Comparison of ENCODE assay signal across 2 cellular contexts in the genomic region with DNA sequence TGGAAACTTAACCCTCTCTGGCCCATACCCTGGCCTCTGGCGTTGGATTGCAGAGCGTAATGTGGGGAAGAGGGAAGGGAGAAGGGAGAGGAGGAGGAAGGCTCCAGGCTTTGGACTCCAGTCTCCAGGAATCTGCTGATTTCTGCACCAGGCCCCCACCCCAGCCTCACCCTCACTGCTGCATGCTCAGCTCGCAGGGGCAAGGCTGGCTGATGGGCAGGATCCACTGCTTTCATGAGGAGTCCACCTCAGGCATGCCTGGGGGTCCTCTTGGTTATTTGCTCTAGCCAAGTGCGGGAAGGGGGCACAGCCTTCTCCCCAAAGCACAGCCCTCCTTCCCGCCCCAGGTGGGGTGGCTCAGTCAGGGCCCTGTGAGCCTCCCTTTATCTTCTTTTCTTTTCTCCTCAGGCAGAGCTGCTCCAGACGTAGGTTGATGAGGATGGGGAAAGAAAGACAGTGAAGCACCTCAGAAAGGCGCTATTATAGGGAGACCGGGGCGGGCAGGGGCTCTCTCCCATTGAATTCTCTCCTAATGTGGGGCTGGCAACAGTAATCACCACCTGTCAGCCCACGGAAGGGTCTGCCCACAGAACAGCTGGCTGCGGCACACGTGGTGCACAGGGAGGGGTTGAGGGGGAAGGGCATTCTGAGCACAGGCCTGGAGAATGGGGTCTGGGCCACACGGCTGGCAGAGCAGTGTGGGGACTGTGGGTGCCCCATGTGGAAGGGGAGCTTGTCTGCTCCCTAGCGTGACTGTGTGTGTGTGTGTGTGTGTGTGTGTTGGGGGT.
TF ChIP-seq lines count a peak whose summit lies in the region.

No MANE protein-coding gene starts in this region.

TF ChIP-seq in SK-N-SH, 30 proteins besides CTCF, POLR2A, EP300 and RAD21:
- TF ChIP-seq, protein P1, sequence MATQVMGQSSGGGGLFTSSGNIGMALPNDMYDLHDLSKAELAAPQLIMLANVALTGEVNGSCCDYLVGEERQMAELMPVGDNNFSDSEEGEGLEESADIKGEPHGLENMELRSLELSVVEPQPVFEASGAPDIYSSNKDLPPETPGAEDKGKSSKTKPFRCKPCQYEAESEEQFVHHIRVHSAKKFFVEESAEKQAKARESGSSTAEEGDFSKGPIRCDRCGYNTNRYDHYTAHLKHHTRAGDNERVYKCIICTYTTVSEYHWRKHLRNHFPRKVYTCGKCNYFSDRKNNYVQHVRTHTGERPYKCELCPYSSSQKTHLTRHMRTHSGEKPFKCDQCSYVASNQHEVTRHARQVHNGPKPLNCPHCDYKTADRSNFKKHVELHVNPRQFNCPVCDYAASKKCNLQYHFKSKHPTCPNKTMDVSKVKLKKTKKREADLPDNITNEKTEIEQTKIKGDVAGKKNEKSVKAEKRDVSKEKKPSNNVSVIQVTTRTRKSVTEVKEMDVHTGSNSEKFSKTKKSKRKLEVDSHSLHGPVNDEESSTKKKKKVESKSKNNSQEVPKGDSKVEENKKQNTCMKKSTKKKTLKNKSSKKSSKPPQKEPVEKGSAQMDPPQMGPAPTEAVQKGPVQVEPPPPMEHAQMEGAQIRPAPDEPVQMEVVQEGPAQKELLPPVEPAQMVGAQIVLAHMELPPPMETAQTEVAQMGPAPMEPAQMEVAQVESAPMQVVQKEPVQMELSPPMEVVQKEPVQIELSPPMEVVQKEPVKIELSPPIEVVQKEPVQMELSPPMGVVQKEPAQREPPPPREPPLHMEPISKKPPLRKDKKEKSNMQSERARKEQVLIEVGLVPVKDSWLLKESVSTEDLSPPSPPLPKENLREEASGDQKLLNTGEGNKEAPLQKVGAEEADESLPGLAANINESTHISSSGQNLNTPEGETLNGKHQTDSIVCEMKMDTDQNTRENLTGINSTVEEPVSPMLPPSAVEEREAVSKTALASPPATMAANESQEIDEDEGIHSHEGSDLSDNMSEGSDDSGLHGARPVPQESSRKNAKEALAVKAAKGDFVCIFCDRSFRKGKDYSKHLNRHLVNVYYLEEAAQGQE (IDR thresholded peaks at IDR 0.05; ENCODE audit: low read depth, low read length) = no peak
- TF ChIP-seq NFIC (IDR thresholded peaks at IDR 0.05; ENCODE audit: borderline replicate concordance) = no peak
- TF ChIP-seq RCOR1 (IDR thresholded peaks at IDR 0.05; ENCODE audit: low read length) = no peak
- TF ChIP-seq CHD2 (IDR thresholded peaks at IDR 0.05; ENCODE audit: low read length, partially characterized antibody) = no peak
- no peak for TF ChIP-seq RXRA (IDR thresholded peaks at IDR 0.05; ENCODE audit: borderline replicate concordance, low read depth)
- TF ChIP-seq GATA2 (CRISPR knock-in tag; IDR thresholded peaks at IDR 0.05) = no peak
- no peak for TF ChIP-seq TEAD4 (IDR thresholded peaks at IDR 0.05; ENCODE audit: borderline replicate concordance, insufficient read depth)
- TF ChIP-seq, protein P2, sequence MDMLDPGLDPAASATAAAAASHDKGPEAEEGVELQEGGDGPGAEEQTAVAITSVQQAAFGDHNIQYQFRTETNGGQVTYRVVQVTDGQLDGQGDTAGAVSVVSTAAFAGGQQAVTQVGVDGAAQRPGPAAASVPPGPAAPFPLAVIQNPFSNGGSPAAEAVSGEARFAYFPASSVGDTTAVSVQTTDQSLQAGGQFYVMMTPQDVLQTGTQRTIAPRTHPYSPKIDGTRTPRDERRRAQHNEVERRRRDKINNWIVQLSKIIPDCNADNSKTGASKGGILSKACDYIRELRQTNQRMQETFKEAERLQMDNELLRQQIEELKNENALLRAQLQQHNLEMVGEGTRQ (IDR thresholded peaks at IDR 0.05; ENCODE audit: borderline replicate concordance, low read depth, low read length) = no peak

TF ChIP-seq in SK-N-SH treated with all-trans-retinoic acid at 6 μM for 48 hours, 23 proteins besides CTCF, POLR2A, EP300 and RAD21 (continued from another document):
- TF ChIP-seq, protein P3, sequence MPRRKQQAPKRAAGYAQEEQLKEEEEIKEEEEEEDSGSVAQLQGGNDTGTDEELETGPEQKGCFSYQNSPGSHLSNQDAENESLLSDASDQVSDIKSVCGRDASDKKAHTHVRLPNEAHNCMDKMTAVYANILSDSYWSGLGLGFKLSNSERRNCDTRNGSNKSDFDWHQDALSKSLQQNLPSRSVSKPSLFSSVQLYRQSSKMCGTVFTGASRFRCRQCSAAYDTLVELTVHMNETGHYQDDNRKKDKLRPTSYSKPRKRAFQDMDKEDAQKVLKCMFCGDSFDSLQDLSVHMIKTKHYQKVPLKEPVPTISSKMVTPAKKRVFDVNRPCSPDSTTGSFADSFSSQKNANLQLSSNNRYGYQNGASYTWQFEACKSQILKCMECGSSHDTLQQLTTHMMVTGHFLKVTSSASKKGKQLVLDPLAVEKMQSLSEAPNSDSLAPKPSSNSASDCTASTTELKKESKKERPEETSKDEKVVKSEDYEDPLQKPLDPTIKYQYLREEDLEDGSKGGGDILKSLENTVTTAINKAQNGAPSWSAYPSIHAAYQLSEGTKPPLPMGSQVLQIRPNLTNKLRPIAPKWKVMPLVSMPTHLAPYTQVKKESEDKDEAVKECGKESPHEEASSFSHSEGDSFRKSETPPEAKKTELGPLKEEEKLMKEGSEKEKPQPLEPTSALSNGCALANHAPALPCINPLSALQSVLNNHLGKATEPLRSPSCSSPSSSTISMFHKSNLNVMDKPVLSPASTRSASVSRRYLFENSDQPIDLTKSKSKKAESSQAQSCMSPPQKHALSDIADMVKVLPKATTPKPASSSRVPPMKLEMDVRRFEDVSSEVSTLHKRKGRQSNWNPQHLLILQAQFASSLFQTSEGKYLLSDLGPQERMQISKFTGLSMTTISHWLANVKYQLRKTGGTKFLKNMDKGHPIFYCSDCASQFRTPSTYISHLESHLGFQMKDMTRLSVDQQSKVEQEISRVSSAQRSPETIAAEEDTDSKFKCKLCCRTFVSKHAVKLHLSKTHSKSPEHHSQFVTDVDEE (CRISPR knock-in tag; IDR thresholded peaks at IDR 0.05) = no peak
- TF ChIP-seq, protein P4, sequence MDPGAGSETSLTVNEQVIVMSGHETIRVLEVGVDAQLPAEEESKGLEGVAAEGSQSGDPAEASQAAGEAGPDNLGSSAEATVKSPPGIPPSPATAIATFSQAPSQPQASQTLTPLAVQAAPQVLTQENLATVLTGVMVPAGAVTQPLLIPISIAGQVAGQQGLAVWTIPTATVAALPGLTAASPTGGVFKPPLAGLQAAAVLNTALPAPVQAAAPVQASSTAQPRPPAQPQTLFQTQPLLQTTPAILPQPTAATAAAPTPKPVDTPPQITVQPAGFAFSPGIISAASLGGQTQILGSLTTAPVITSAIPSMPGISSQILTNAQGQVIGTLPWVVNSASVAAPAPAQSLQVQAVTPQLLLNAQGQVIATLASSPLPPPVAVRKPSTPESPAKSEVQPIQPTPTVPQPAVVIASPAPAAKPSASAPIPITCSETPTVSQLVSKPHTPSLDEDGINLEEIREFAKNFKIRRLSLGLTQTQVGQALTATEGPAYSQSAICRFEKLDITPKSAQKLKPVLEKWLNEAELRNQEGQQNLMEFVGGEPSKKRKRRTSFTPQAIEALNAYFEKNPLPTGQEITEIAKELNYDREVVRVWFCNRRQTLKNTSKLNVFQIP (CRISPR knock-in tag; IDR thresholded peaks at IDR 0.05; ENCODE audit: borderline replicate concordance, low read depth) = no peak
- TF ChIP-seq PPARA (CRISPR knock-in tag; IDR thresholded peaks at IDR 0.05; ENCODE audit: borderline replicate concordance) (no peak), CSDC2 (CRISPR knock-in tag; IDR thresholded peaks at IDR 0.05) (no peak), ZFP30 (CRISPR knock-in tag; IDR thresholded peaks at IDR 0.05) (no peak), TCF4 (CRISPR knock-in tag; IDR thresholded peaks at IDR 0.05; ENCODE audit: borderline replicate concordance) (no peak), ZNF70 (CRISPR knock-in tag; IDR thresholded peaks at IDR 0.05) (no peak), OSR1 (CRISPR knock-in tag; IDR thresholded peaks at IDR 0.05) (no peak), ISL1 (CRISPR knock-in tag; IDR thresholded peaks at IDR 0.05) (no peak)
- TF ChIP-seq, protein P5, sequence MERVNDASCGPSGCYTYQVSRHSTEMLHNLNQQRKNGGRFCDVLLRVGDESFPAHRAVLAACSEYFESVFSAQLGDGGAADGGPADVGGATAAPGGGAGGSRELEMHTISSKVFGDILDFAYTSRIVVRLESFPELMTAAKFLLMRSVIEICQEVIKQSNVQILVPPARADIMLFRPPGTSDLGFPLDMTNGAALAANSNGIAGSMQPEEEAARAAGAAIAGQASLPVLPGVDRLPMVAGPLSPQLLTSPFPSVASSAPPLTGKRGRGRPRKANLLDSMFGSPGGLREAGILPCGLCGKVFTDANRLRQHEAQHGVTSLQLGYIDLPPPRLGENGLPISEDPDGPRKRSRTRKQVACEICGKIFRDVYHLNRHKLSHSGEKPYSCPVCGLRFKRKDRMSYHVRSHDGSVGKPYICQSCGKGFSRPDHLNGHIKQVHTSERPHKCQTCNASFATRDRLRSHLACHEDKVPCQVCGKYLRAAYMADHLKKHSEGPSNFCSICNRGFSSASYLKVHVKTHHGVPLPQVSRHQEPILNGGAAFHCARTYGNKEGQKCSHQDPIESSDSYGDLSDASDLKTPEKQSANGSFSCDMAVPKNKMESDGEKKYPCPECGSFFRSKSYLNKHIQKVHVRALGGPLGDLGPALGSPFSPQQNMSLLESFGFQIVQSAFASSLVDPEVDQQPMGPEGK (CRISPR knock-in tag; IDR thresholded peaks at IDR 0.05; ENCODE audit: borderline replicate concordance) = no peak
- TF ChIP-seq, protein P6, sequence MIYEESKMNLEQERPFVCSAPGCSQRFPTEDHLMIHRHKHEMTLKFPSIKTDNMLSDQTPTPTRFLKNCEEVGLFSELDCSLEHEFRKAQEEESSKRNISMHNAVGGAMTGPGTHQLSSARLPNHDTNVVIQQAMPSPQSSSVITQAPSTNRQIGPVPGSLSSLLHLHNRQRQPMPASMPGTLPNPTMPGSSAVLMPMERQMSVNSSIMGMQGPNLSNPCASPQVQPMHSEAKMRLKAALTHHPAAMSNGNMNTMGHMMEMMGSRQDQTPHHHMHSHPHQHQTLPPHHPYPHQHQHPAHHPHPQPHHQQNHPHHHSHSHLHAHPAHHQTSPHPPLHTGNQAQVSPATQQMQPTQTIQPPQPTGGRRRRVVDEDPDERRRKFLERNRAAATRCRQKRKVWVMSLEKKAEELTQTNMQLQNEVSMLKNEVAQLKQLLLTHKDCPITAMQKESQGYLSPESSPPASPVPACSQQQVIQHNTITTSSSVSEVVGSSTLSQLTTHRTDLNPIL (CRISPR knock-in tag; IDR thresholded peaks at IDR 0.05; ENCODE audit: low read depth) = no peak
